8 cellular contexts compared by ENCODE assay signal in the genomic region with DNA sequence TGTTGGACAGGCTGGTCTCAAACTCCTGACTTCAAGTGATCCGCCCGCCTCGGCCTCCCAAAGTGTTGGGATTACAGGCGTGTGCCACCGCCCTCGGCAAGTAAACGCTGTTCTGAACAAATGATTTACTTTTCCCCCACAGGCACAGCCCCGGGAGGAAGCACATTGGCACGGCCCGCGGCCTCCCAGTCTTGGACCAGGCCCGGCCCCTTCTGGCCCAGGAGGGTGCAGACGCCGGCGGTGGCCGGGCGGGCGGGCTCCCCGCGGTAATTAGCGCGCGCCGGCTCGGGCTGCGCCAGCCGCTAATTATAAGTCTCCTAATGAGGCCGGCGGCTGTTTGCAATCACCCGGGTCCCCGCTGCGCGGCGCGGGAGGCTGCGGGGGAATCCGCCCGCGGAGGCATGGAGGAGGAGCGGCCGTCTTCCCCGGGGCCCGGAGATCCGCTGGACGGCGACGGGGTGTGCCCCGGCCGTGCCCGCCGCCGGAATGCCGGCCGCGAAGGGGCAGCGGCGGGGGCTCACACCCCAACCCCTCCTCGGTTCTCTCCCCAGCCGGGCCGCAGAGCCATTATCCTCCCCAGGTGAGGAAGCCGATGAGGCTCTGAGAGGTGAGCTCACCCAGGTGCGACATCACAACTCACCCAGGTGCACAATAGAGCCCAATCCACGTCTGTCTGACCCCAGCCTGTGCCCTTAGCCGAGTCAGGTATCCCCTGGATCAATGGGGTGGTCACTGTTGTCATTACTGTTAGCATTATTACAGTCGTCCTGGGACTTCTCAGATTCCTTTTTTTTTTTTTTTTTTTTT. TPM values are rescaled to one million over a fixed set of nuclear protein-coding genes. Genes with fewer than 3 reads are reported as not detected.
DNase-seq lines count a peak whose midpoint lies in the region; ATAC-seq, FAIRE-seq and TF ChIP-seq lines count a peak whose summit lies in the region.

No MANE protein-coding gene starts in this region.

- no peak for ATAC-seq in HG03432 (IDR thresholded peaks at IDR 0.05; ENCODE audit: unreplicated experiment)
- no peak for ATAC-seq in GM21390 (IDR thresholded peaks at IDR 0.05; ENCODE audit: unreplicated experiment)

- peak overlapping the region; percentile 49 for H3K4me3 ChIP-seq in BE2C (ENCODE audit: low read depth, low read length)
- H3K4me3 ChIP-seq in HUES6 (ENCODE audit: low read depth, low read length): peak overlapping the region; percentile 61
- H3K4me3 ChIP-seq in astrocyte (ENCODE audit: insufficient read depth, low read depth, low read length): peak overlapping the region; percentile 20
- peak overlapping the region; percentile 53 for H3K4me3 ChIP-seq in iPS-18a (ENCODE audit: low read length)
- peak overlapping the region; percentile 64 for H3K4me3 ChIP-seq in skeletal muscle satellite cell (ENCODE audit: low read length)

- TF ChIP-seq CTCF in BE2C (IDR thresholded peaks at IDR 0.05; ENCODE audit: low read depth, low read length): peak; percentile 32
- TF ChIP-seq CTCF in astrocyte (IDR thresholded peaks at IDR 0.05; ENCODE audit: insufficient read depth, low read depth, low read length): no peak

- H3K27ac ChIP-seq in HUES6 (ENCODE audit: low read depth, low read length) (no peak overlapping the region), astrocyte (ENCODE audit: low read depth, low read length) (no peak overlapping the region), iPS-18a (ENCODE audit: low read length) (no peak overlapping the region)

- peaks cover 23% of the 10 kb centered on the region for H3K27me3 Mint-ChIP-seq in astrocyte (ENCODE audit: low read depth, unreplicated experiment)

- no peak overlapping the region for H3K4me3 Mint-ChIP-seq in astrocyte (ENCODE audit: unreplicated experiment)

- H3K36me3 ChIP-seq in BE2C (peaks cover under 1% of the 10 kb centered on the region; the same call in 1 of the 2 replicates), HUES6 (ENCODE audit: control insufficient read depth, insufficient read depth, low read length) (peaks cover 2% of the 10 kb centered on the region), astrocyte (ENCODE audit: insufficient read depth, low read length) (peaks cover 2% of the 10 kb centered on the region), iPS-18a (ENCODE audit: control insufficient read depth, low read depth, low read length) (peaks cover 2% of the 10 kb centered on the region), skeletal muscle satellite cell (ENCODE audit: insufficient read depth, low read length) (peaks cover 1% of the 10 kb centered on the region)

- H3K4me2 ChIP-seq in astrocyte (ENCODE audit: low read length) (peak overlapping the region; percentile 82), skeletal muscle satellite cell (ENCODE audit: low read length) (peak overlapping the region; percentile 78)

- H3K4me1 ChIP-seq in BE2C (no peaks in the 10 kb centered on the region), HUES6 (ENCODE audit: control insufficient read depth, insufficient read depth, low read length) (peaks cover 3% of the 10 kb centered on the region; the same call in 1 of the 2 replicates), astrocyte (ENCODE audit: insufficient read depth, low read length) (peaks cover 16% of the 10 kb centered on the region), iPS-18a (ENCODE audit: control insufficient read depth, low read depth, low read length) (peaks cover 4% of the 10 kb centered on the region), skeletal muscle satellite cell (ENCODE audit: control insufficient read depth, insufficient read depth, low read length) (peaks cover 15% of the 10 kb centered on the region)

- peak overlapping the region; percentile 57 for H2AFZ ChIP-seq in astrocyte (ENCODE audit: low read depth, low read length)

- DNase-seq in BE2C (peak; percentile 57), T-helper 2 cell (peak; percentile 14 to 51 (median 45)), astrocyte (ENCODE audit: low read depth) (no peak)

- peaks cover under 1% of the 10 kb centered on the region for H3K36me3 Mint-ChIP-seq in astrocyte (ENCODE audit: low read depth, unreplicated experiment)

- no peaks in the 10 kb centered on the region for H3K27me3 ChIP-seq in BE2C
- peaks cover 12% of the 10 kb centered on the region; the same call in 1 of the 2 replicates for H3K27me3 ChIP-seq in HUES6 (ENCODE audit: control insufficient read depth, insufficient read depth, low read length)
- peaks cover 8% of the 10 kb centered on the region for H3K27me3 ChIP-seq in astrocyte (ENCODE audit: insufficient read depth, low read length)
- peaks cover 26% of the 10 kb centered on the region for H3K27me3 ChIP-seq in iPS-18a (ENCODE audit: control insufficient read depth, insufficient read depth, low read length)
- H3K27me3 ChIP-seq in skeletal muscle satellite cell (ENCODE audit: control insufficient read depth, insufficient read depth, low read length): peaks cover 21% of the 10 kb centered on the region

- no peaks in the 10 kb centered on the region for H3K4me1 Mint-ChIP-seq in astrocyte (ENCODE audit: low read depth, unreplicated experiment)

- FAIRE-seq in astrocyte (lab: Jason Lieb, UNC): no peak

- H3K9ac ChIP-seq in HUES6 (ENCODE audit: low read length) (no peak overlapping the region), astrocyte (ENCODE audit: low read length) (no peak overlapping the region), iPS-18a (ENCODE audit: low read length) (no peak overlapping the region), skeletal muscle satellite cell (ENCODE audit: low read depth, low read length) (no peak overlapping the region)

- no peak overlapping the region for H3K27ac Mint-ChIP-seq in astrocyte (ENCODE audit: unreplicated experiment)

- H3K79me2 ChIP-seq in astrocyte (ENCODE audit: insufficient read depth, low read length): peaks cover 11% of the 10 kb centered on the region

- no peaks in the 10 kb centered on the region for H3K9me3 ChIP-seq in BE2C
- H3K9me3 ChIP-seq in HUES6 (ENCODE audit: control insufficient read depth, insufficient read depth, low read depth, low read length): no peaks in the 10 kb centered on the region
- no peaks in the 10 kb centered on the region for H3K9me3 ChIP-seq in astrocyte (ENCODE audit: insufficient read depth, low read depth, low read length)
- no peaks in the 10 kb centered on the region for H3K9me3 ChIP-seq in iPS-18a (ENCODE audit: control insufficient read depth, low read depth, low read length)
- H3K9me3 ChIP-seq in skeletal muscle satellite cell (replicated peaks; ENCODE audit: low read length): no peaks in the 10 kb centered on the region

- no peaks in the 10 kb centered on the region for H3K9me3 Mint-ChIP-seq in astrocyte (ENCODE audit: unreplicated experiment)

- peaks cover 5% of the 10 kb centered on the region for H4K20me1 ChIP-seq in astrocyte (ENCODE audit: insufficient read depth, low read length)

RNA-seq across cellular contexts. Expression of a gene that starts 3.3 kb away (rescaled TPM):
- polyA plus RNA-seq in BE2C (2012; ENCODE audit: insufficient read depth, insufficient read length, low read depth): 63.2 TPM
- total RNA-seq in astrocyte: 31.3 and 36.0 TPM in 2 replicates
- 45.1 and 50.9 TPM in 2 replicates for total RNA-seq in skeletal muscle satellite cell (2012; rRNA removed)

RNA-seq across cellular contexts. Expression of a gene that starts 50.4 kb away (rescaled TPM):
- 230 TPM for polyA plus RNA-seq in BE2C (2012; ENCODE audit: insufficient read depth, insufficient read length, low read depth)
- total RNA-seq in astrocyte: 181 and 185 TPM in 2 replicates
- total RNA-seq in skeletal muscle satellite cell (2012; rRNA removed): 97.2 and 108 TPM in 2 replicates

RNA-seq across cellular contexts. Expression of a gene that starts 55.6 kb away (rescaled TPM):
- 57.3 TPM for polyA plus RNA-seq in BE2C (2012; ENCODE audit: insufficient read depth, insufficient read length, low read depth)
- total RNA-seq in astrocyte: 22.9 and 23.4 TPM in 2 replicates
- 17.7 and 21.3 TPM in 2 replicates for total RNA-seq in skeletal muscle satellite cell (2012; rRNA removed)

RNA-seq across cellular contexts. Expression of a gene that starts 55.9 kb away (rescaled TPM):
- polyA plus RNA-seq in BE2C (2012; ENCODE audit: insufficient read depth, insufficient read length, low read depth): 1.5 TPM
- 0.19 and 0.30 TPM in 2 replicates for total RNA-seq in astrocyte
- total RNA-seq in skeletal muscle satellite cell (2012; rRNA removed): 0.22 and 0.76 TPM in 2 replicates
